ENCODE assay signal across 1 cellular context in the genomic region with DNA sequence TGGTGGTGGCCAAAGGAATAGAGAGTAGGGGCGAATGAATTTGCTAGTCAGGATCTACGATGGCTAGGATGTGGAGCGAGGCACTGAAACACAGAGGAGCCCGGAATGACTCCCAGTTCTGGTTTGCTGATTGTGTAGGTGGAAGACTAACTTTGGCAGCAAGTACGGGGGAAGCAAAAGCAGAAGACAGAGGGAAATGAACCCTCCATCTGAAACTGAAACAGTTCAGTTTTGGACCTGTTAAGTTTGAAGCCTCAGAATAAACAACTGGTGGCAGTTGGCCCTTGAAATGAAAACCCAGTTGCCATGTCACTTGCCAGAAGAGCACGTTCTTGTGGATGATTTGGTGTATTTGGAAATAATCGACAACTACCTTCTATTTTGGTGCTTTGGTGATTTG.
TF ChIP-seq lines count a peak whose summit lies in the region.

No MANE protein-coding gene starts in this region.

TF ChIP-seq in GM12878, 131 proteins besides CTCF, POLR2A, EP300 and RAD21 (continued from another document):
- 0 out of 2 replicates have a peak, but pooled peaks have one; percentile 37 for TF ChIP-seq MEF2A (IDR thresholded peaks at IDR 0.05; ENCODE audit: insufficient read depth, low read depth, low read length)
- TF ChIP-seq BCL11A (IDR thresholded peaks at IDR 0.05; ENCODE audit: low read depth, low read length): peak; percentile 40; the same call in 1 of the 2 replicates
- peak; percentile 38; the same call in 1 of the 2 replicates for TF ChIP-seq RUNX3 (IDR thresholded peaks at IDR 0.05; ENCODE audit: low read length)
- peak; percentile 19; the same call in 1 of the 2 replicates for TF ChIP-seq JUNB (IDR thresholded peaks at IDR 0.05)
- TF ChIP-seq MTA2 (IDR thresholded peaks at IDR 0.05; ENCODE audit: low read depth): peak; percentile 35; the same call in 1 of the 2 replicates
- TF ChIP-seq, protein P1, sequence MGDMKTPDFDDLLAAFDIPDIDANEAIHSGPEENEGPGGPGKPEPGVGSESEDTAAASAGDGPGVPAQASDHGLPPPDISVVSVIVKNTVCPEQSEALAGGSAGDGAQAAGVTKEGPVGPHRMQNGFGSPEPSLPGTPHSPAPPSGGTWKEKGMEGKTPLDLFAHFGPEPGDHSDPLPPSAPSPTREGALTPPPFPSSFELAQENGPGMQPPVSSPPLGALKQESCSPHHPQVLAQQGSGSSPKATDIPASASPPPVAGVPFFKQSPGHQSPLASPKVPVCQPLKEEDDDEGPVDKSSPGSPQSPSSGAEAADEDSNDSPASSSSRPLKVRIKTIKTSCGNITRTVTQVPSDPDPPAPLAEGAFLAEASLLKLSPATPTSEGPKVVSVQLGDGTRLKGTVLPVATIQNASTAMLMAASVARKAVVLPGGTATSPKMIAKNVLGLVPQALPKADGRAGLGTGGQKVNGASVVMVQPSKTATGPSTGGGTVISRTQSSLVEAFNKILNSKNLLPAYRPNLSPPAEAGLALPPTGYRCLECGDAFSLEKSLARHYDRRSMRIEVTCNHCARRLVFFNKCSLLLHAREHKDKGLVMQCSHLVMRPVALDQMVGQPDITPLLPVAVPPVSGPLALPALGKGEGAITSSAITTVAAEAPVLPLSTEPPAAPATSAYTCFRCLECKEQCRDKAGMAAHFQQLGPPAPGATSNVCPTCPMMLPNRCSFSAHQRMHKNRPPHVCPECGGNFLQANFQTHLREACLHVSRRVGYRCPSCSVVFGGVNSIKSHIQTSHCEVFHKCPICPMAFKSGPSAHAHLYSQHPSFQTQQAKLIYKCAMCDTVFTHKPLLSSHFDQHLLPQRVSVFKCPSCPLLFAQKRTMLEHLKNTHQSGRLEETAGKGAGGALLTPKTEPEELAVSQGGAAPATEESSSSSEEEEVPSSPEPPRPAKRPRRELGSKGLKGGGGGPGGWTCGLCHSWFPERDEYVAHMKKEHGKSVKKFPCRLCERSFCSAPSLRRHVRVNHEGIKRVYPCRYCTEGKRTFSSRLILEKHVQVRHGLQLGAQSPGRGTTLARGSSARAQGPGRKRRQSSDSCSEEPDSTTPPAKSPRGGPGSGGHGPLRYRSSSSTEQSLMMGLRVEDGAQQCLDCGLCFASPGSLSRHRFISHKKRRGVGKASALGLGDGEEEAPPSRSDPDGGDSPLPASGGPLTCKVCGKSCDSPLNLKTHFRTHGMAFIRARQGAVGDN (IDR thresholded peaks at IDR 0.05): peak; percentile 68
- TF ChIP-seq EED (IDR thresholded peaks at IDR 0.05; ENCODE audit: low read depth): peak; percentile 75; the same call in 1 of the 2 replicates
- peak; percentile 60; the same call in 1 of the 2 replicates for TF ChIP-seq SPI1 (IDR thresholded peaks at IDR 0.05; ENCODE audit: borderline replicate concordance, insufficient read depth, low read depth, low read length)
- no peak for TF ChIP-seq ZBED1 (IDR thresholded peaks at IDR 0.05; ENCODE audit: borderline replicate concordance)
- TF ChIP-seq NBN (IDR thresholded peaks at IDR 0.05): 0 out of 2 replicates have a peak, but pooled peaks have one; percentile 20
- peak in 1 of 2 experiments; percentile 66; a peak in 2 of 4 replicates for TF ChIP-seq IKZF2 (IDR thresholded peaks at IDR 0.05)
- TF ChIP-seq DPF2 (IDR thresholded peaks at IDR 0.05): 0 out of 2 replicates have a peak, but pooled peaks have one; percentile 38
- no peak for TF ChIP-seq HDAC6 (IDR thresholded peaks at IDR 0.05; ENCODE audit: unreplicated experiment)
- TF ChIP-seq NFIC (IDR thresholded peaks at IDR 0.05; ENCODE audit: low read depth, low read length): peak; percentile 27; the same call in 1 of the 2 replicates
- TF ChIP-seq STAT1 (conservative IDR thresholded peaks at IDR 0.05): no peak
- TF ChIP-seq ZNF24 (IDR thresholded peaks at IDR 0.05): no peak
- TF ChIP-seq CREB1 (IDR thresholded peaks at IDR 0.05; ENCODE audit: low read depth): no peak
- TF ChIP-seq TARDBP (IDR thresholded peaks at IDR 0.05; ENCODE audit: borderline replicate concordance): no peak
- TF ChIP-seq CREM (IDR thresholded peaks at IDR 0.05; ENCODE audit: low read depth): peak; percentile 18; the same call in 1 of the 2 replicates
- TF ChIP-seq MEF2B (IDR thresholded peaks at IDR 0.05; ENCODE audit: partially characterized antibody, poor library complexity, severe bottlenecking): peak; percentile 11
- TF ChIP-seq, protein P2, sequence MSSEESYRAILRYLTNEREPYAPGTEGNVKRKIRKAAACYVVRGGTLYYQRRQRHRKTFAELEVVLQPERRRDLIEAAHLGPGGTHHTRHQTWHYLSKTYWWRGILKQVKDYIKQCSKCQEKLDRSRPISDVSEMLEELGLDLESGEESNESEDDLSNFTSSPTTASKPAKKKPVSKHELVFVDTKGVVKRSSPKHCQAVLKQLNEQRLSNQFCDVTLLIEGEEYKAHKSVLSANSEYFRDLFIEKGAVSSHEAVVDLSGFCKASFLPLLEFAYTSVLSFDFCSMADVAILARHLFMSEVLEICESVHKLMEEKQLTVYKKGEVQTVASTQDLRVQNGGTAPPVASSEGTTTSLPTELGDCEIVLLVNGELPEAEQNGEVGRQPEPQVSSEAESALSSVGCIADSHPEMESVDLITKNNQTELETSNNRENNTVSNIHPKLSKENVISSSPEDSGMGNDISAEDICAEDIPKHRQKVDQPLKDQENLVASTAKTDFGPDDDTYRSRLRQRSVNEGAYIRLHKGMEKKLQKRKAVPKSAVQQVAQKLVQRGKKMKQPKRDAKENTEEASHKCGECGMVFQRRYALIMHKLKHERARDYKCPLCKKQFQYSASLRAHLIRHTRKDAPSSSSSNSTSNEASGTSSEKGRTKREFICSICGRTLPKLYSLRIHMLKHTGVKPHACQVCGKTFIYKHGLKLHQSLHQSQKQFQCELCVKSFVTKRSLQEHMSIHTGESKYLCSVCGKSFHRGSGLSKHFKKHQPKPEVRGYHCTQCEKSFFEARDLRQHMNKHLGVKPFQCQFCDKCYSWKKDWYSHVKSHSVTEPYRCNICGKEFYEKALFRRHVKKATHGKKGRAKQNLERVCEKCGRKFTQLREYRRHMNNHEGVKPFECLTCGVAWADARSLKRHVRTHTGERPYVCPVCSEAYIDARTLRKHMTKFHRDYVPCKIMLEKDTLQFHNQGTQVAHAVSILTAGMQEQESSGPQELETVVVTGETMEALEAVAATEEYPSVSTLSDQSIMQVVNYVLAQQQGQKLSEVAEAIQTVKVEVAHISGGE (CRISPR knock-in tag; IDR thresholded peaks at IDR 0.05): no peak
- TF ChIP-seq ZNF622 (IDR thresholded peaks at IDR 0.05): no peak
